Comparison of ENCODE assay signal across 8 cellular contexts in genomic region chr11:122882809-122883681, GRCh38. TPM values are rescaled to one million over a fixed set of nuclear protein-coding genes. Genes with fewer than 3 reads are reported as not detected.
DNase-seq lines count a peak whose midpoint lies in the region; ATAC-seq and TF ChIP-seq lines count a peak whose summit lies in the region.

No MANE protein-coding gene starts in this region.

- no peaks in the 10 kb centered on the region for H3K9me3 ChIP-seq in esophagus muscularis mucosa
- H3K9me3 ChIP-seq in muscle layer of duodenum (ENCODE audit: control insufficient read depth in 1 of 2, low read length in 2 of 2), result no peaks in the 10 kb centered on the region

- H3K4me3 ChIP-seq in esophagus muscularis mucosa, result peak overlapping the region; percentile 70 to 85 (median 72)
- H3K4me3 ChIP-seq in muscle layer of duodenum (ENCODE audit: low read depth in 1 of 2, low read length in 2 of 2), result peak overlapping the region; percentile 67 to 81

- H3K27ac Mint-ChIP-seq in CD14-positive monocyte, result peak overlapping the region in 3 of 7 donors; percentile 48 to 82 (median 78)

- H3K27ac ChIP-seq in esophagus muscularis mucosa (replicated peaks in 1 of 4) (peak overlapping the region; percentile 82 to 89 (median 86)), muscle layer of duodenum (ENCODE audit: low read length) (peak overlapping the region; percentile 77)

- peaks cover 13% of the 10 kb centered on the region for H3K4me1 Mint-ChIP-seq in CD14-positive monocyte

- WGBS in esophagus muscularis mucosa, result 2% methylated on average over 41 of the region's 68 CpGs

- no peak for TF ChIP-seq EP300 in esophagus muscularis mucosa (IDR thresholded peaks at IDR 0.05)

- intact Hi-C loops in CD14-positive monocyte (cut with micrococcal nuclease), result no loop called here
- intact Hi-C loops in esophagus muscularis mucosa (cut with DNase I), result no loop called here

- H3K9me3 Mint-ChIP-seq in CD14-positive monocyte, result no peaks in the 10 kb centered on the region

- H3K27me3 ChIP-seq in esophagus muscularis mucosa, result no peaks in the 10 kb centered on the region
- H3K27me3 ChIP-seq in muscle layer of duodenum (ENCODE audit: low read depth, low read length), result peaks cover 3% of the 10 kb centered on the region

- DNase-seq in CD14-positive monocyte (ENCODE audit: low spot score) (no peak), NCI-H748 (lab: John Stamatoyannopoulos, UW; ENCODE audit: unreplicated experiment) (peak; percentile 54), esophagus muscularis mucosa (ENCODE audit: extremely low spot score) (no peak)
- peak; percentile 68 for DNase-seq in activated T-cell treated with anti-CD3 and anti-CD28 coated beads, Interleukin-2, amount 50 U/mL, for 1 hour
- peak; percentile 9 to 18 for DNase-seq in stimulated activated CD8-positive, alpha-beta memory T cell treated with anti-CD3 and anti-CD28 coated beads, Interleukin-7, amount 100 ng/mL, for 48 hours (ENCODE audit: extremely low read depth in 1 of 2, low read depth in 1 of 2)

- no peak for TF ChIP-seq POLR2A in esophagus muscularis mucosa (IDR thresholded peaks at IDR 0.05; ENCODE audit: low read depth)

- peak overlapping the region; percentile 80 to 89 for H3K4me3 Mint-ChIP-seq in CD14-positive monocyte

- ATAC-seq in GM21723 (IDR thresholded peaks at IDR 0.05; ENCODE audit: unreplicated experiment) (peak; percentile 53), HG02678 (IDR thresholded peaks at IDR 0.05; ENCODE audit: unreplicated experiment) (no peak)

- peaks cover 0 to 8% (median 3%) of the 10 kb centered on the region in 4 donors for H3K36me3 ChIP-seq in esophagus muscularis mucosa
- H3K36me3 ChIP-seq in muscle layer of duodenum (ENCODE audit: control insufficient read depth in 1 of 2, insufficient read depth in 2 of 2, low read length in 2 of 2), result peaks cover 0 to 6% of the 10 kb centered on the region in 2 donors

- H3K36me3 Mint-ChIP-seq in CD14-positive monocyte, result peaks cover 0 to 2% of the 10 kb centered on the region in 2 donors

- TF ChIP-seq CTCF in CD14-positive monocyte (IDR thresholded peaks at IDR 0.05) (no peak), esophagus muscularis mucosa (IDR thresholded peaks at IDR 0.05) (no peak)

- peaks cover 4 to 21% (median 17%) of the 10 kb centered on the region in 4 donors for H3K4me1 ChIP-seq in esophagus muscularis mucosa
- no peaks in the 10 kb centered on the region for H3K4me1 ChIP-seq in muscle layer of duodenum (ENCODE audit: control insufficient read depth in 1 of 2, insufficient read depth in 2 of 2, low read length in 2 of 2)

- peaks cover 33 to 38% (median 34%) of the 10 kb centered on the region in 3 donors for H3K27me3 Mint-ChIP-seq in CD14-positive monocyte (ENCODE audit: low read depth in 3 of 3)

RNA-seq across cellular contexts. Expression of gene JHY, which starts 0.5 kb away (rescaled TPM):
- under 1 TPM; 0.68 to 0.89 TPM for polyA plus RNA-seq in CD14-positive monocyte
- 10 to 100 TPM in 3 of 4 donors, 1 to 10 TPM in 1; 9.6 to 14.9 (median 10.6) TPM for total RNA-seq in esophagus muscularis mucosa

RNA-seq across cellular contexts. Expression of gene CRTAM, which starts 44.7 kb away (rescaled TPM):
- polyA plus RNA-seq in CD14-positive monocyte, result 1 to 10 TPM; 5.2 to 5.5 TPM
- under 1 TPM in 1 of 4 donors, not detected in 3; 0.23 TPM for total RNA-seq in esophagus muscularis mucosa

Comparison
In these comparisons a context has a peak if more than half of its experiments do, and no peak if none do; other contexts are left out.
1. DNase-seq: peak in NCI-H748 (single experiment), activated T-cell treated with anti-CD3 and anti-CD28 coated beads, Interleukin-2, amount 50 U/mL, for 1 hour (single experiment) and stimulated activated CD8-positive, alpha-beta memory T cell treated with anti-CD3 and anti-CD28 coated beads, Interleukin-7, amount 100 ng/mL, for 48 hours (2 of 2); none in CD14-positive monocyte (single experiment) and esophagus muscularis mucosa (single experiment).